In the genomic region with DNA sequence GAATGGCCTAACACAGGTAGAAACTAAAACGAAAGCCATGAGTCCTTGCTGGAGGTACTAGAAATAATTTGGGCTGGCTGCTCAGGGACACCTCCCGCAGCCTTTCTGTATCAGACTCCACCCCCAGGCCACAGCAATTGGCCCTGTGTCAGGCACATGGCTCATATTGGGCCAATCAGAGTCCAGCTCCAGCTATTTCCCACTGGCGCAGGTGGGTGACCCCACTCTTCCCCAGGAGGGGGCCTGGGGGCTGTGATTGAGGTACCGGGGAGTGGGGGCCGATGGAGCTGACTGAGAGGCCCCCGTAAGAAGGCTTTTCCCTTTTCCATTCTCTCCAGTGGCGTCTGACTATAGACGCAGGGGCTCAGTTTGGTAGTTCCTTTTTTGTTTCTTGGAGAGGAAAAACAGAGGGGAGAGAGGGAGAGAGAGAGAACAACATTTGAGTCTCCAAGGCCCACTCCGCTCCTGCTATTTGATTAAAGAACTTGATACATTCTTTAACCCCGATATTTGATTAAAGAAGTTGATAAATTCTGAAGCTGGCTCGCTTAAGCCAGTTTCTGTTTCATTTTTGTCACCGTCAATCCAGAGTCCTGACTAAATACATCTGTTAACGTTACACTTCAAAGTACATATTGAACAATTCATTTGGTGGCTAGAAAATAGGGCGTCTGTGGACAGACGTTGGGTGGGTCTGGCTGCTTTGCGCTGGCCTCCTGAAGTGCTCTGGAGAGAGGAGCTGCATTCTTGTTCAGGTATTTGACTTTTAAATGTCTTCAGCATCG, we compare ENCODE assay signal across 9 cellular contexts. TPM values are rescaled to one million over a fixed set of nuclear protein-coding genes. Genes with fewer than 3 reads are reported as not detected.
DNase-seq lines count a peak whose midpoint lies in the region; ATAC-seq lines count a peak whose summit lies in the region.
"Had no signal": no experiment of that assay in that cellular context is flagged by ENCODE, and none has a peak within 500 bp of the region (broad histone marks: within the 10 kb centered on the region; RNA-seq: fewer than 3 reads in every experiment).

No MANE protein-coding gene starts in this region.

- H3K9ac ChIP-seq in BLaER1 treated with 17β-estradiol and CSF1 and Interleukin-3, amounts not matched to agents 10 nM and 100 nM, result peak overlapping the region in 3 of 11 experiments; percentile 12 to 25 (median 16); a peak in 1 of 22 replicates

- peak overlapping the region; percentile 73 for H3K4me3 Mint-ChIP-seq in activated T-cell treated with anti-CD3 and anti-CD28 coated beads, Interleukin-2, amount 50 U/mL, for 24 hours
- peak overlapping the region; percentile 79 to 91 (median 84) for H3K4me3 Mint-ChIP-seq in naive thymus-derived CD8-positive, alpha-beta T cell

- peak overlapping the region; percentile 31 for H3K27ac Mint-ChIP-seq in activated T-cell treated with anti-CD3 and anti-CD28 coated beads, Interleukin-2, amount 50 U/mL, for 24 hours
- H3K27ac Mint-ChIP-seq in naive thymus-derived CD8-positive, alpha-beta T cell, result peak overlapping the region; percentile 62 to 94 (median 80)

- ATAC-seq in HG03135 (IDR thresholded peaks at IDR 0.05; ENCODE audit: unreplicated experiment) (peak; percentile 55), HG02973 (IDR thresholded peaks at IDR 0.05; ENCODE audit: unreplicated experiment) (no peak), GM21723 (IDR thresholded peaks at IDR 0.05; ENCODE audit: unreplicated experiment) (no peak)
- peak; percentile 98 to 99 for ATAC-seq in naive thymus-derived CD8-positive, alpha-beta T cell

- H3K36me3 Mint-ChIP-seq in activated T-cell treated with anti-CD3 and anti-CD28 coated beads, Interleukin-2, amount 50 U/mL, for 24 hours (ENCODE audit: low read depth), result no peaks in the 10 kb centered on the region
- H3K36me3 Mint-ChIP-seq in naive thymus-derived CD8-positive, alpha-beta T cell, result no peaks in the 10 kb centered on the region

- H3K27me3 Mint-ChIP-seq in activated T-cell treated with anti-CD3 and anti-CD28 coated beads, Interleukin-2, amount 50 U/mL, for 24 hours, result peaks cover 41% of the 10 kb centered on the region
- peaks cover 9 to 42% (median 12%) of the 10 kb centered on the region in 5 donors for H3K27me3 Mint-ChIP-seq in naive thymus-derived CD8-positive, alpha-beta T cell

- no peaks in the 10 kb centered on the region for H3K9me3 Mint-ChIP-seq in activated T-cell treated with anti-CD3 and anti-CD28 coated beads, Interleukin-2, amount 50 U/mL, for 24 hours
- H3K9me3 Mint-ChIP-seq in naive thymus-derived CD8-positive, alpha-beta T cell, result peaks cover 0 to 10% (median 0%) of the 10 kb centered on the region in 9 donors

- H3K4me1 ChIP-seq in BLaER1 treated with 17β-estradiol and CSF1 and Interleukin-3, amounts not matched to agents 10 nM and 100 nM, result peaks cover 0 to 31% (median 19%) of the 10 kb centered on the region in 10 experiments; a peak in 14 of 20 replicates

- peak overlapping the region in 1 of 11 experiments; percentile 22; a peak in 2 of 22 replicates for H3K27ac ChIP-seq in BLaER1 treated with 17β-estradiol and CSF1 and Interleukin-3, amounts not matched to agents 10 nM and 100 nM

- H3K36me3 ChIP-seq in BLaER1 treated with 17β-estradiol and CSF1 and Interleukin-3, amounts not matched to agents 10 nM and 100 nM, result no peaks in the 10 kb centered on the region

- H4K20me1 ChIP-seq in BLaER1 treated with 17β-estradiol and CSF1 and Interleukin-3, amounts not matched to agents 10 nM and 100 nM, result no peaks in the 10 kb centered on the region

- peak overlapping the region in 2 of 10 experiments; percentile 17 to 38; a peak in 3 of 20 replicates for H3K4me3 ChIP-seq in BLaER1 treated with 17β-estradiol and CSF1 and Interleukin-3, amounts not matched to agents 10 nM and 100 nM

- POLR2A ChIA-PET in naive thymus-derived CD8-positive, alpha-beta T cell (lab: Charles Lee), result no interaction called here

- H3K27me3 ChIP-seq in BLaER1 treated with 17β-estradiol and CSF1 and Interleukin-3, amounts not matched to agents 10 nM and 100 nM, result no peaks in the 10 kb centered on the region

- DNase-seq in activated T-cell treated with anti-CD3 and anti-CD28 coated beads, Interleukin-2, amount 50 U/mL, for 24 hours, result peak; percentile 49
- DNase-seq in naive thymus-derived CD8-positive, alpha-beta T cell, result peak in 9 of 10 donors; percentile 5 to 53 (median 35)
- DNase-seq in superior temporal gyrus (ENCODE audit: extremely low spot score) (no peak), NCI-H1105 (lab: John Stamatoyannopoulos, UW) (no peak)

- peak overlapping the region; percentile 17 to 56 (median 30); a peak in 18 of 22 replicates for H3K4me2 ChIP-seq in BLaER1 treated with 17β-estradiol and CSF1 and Interleukin-3, amounts not matched to agents 10 nM and 100 nM

- H3K4me1 Mint-ChIP-seq in activated T-cell treated with anti-CD3 and anti-CD28 coated beads, Interleukin-2, amount 50 U/mL, for 24 hours (ENCODE audit: low read depth), result peaks cover 12% of the 10 kb centered on the region
- H3K4me1 Mint-ChIP-seq in naive thymus-derived CD8-positive, alpha-beta T cell, result peaks cover 3 to 15% (median 8%) of the 10 kb centered on the region in 4 donors

- H3K9me3 ChIP-seq in BLaER1 treated with 17β-estradiol and CSF1 and Interleukin-3, amounts not matched to agents 10 nM and 100 nM (replicated peaks in 1 of 11), result peaks cover 0 to 35% (median 15%) of the 10 kb centered on the region in 11 experiments; a peak in 14 of 22 replicates

RNA-seq across cellular contexts. Expression of a gene that starts 26.3 kb away (rescaled TPM):
- not detected for total RNA-seq in naive thymus-derived CD8-positive, alpha-beta T cell
- polyA plus RNA-seq in naive thymus-derived CD8-positive, alpha-beta T cell, result not detected
- total RNA-seq: subcutaneous adipose tissue had no signal

RNA-seq across cellular contexts. Expression of a gene that starts 38.0 kb away (rescaled TPM):
- total RNA-seq in naive thymus-derived CD8-positive, alpha-beta T cell, result not detected
- polyA plus RNA-seq in naive thymus-derived CD8-positive, alpha-beta T cell, result not detected

RNA-seq across cellular contexts. Expression of a gene that starts 49.6 kb away (rescaled TPM):
- total RNA-seq in naive thymus-derived CD8-positive, alpha-beta T cell, result 10 to 100 TPM; 37.9 to 41.6 TPM
- polyA plus RNA-seq in naive thymus-derived CD8-positive, alpha-beta T cell, result 10 to 100 TPM in 2 of 3 donors, 1 to 10 TPM in 1; 9.8 to 19.0 (median 16.1) TPM

Comparison
In these comparisons a context has a peak if more than half of its experiments do, and no peak if none do; other contexts are left out.
1. ATAC-seq: peak in HG03135 (single experiment) and naive thymus-derived CD8-positive, alpha-beta T cell (2 of 2); none in HG02973 (single experiment) and GM21723 (single experiment).
2. DNase-seq: peak in activated T-cell treated with anti-CD3 and anti-CD28 coated beads, Interleukin-2, amount 50 U/mL, for 24 hours (single experiment) and naive thymus-derived CD8-positive, alpha-beta T cell (9 of 10); none in superior temporal gyrus (single experiment) and NCI-H1105 (single experiment).